Comparison of ENCODE assay signal across 8 cellular contexts in the genomic region with DNA sequence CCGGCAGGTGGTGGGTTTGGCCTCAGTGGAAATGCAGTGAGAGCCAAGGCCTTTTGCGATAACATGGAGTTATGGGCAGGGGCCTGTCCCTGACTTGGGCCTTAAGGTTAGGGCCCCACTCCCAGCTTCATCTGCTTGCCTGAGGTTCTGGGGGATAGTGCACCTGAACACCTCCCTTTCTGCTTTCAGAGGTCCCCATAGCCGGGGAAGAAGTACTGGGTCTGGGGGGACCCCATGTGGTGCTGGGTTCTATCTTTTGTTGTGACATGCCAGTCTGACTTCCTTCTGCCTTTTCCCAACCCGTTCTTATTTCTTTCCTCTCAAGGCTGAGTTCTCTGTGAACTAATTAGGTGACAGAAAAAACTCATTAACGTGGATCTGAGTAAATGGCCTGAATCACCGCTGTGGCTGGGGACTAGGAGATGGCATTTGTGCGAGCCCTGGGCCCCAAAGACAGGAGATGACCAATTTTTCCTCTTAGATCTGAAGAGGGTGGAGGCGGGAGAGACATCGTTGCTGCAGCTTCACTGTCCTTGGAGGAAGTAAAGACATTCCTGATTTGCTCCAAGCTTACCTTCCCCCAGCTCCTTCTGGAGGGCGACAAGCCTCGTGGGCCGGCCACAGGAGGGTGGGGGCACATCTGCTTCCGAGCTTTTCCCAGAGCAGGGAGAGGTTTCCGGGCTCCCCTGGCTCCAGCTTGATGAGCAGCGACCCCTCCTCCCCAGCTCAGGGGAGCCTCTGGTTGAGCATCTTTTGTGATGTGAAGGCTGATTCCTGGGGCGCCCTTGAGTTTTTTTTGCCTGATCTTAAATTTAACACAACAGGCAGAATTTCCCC. TPM values are rescaled to one million over a fixed set of nuclear protein-coding genes. Genes with fewer than 3 reads are reported as not detected.
DNase-seq lines count a peak whose midpoint lies in the region; ATAC-seq and TF ChIP-seq lines count a peak whose summit lies in the region.

No MANE protein-coding gene starts in this region.

- H3K9me3 ChIP-seq in BLaER1 = no peaks in the 10 kb centered on the region
- H3K9me3 ChIP-seq in HUES64 (ENCODE audit: insufficient read depth, low read depth, low read length) = no peaks in the 10 kb centered on the region
- no peaks in the 10 kb centered on the region for H3K9me3 ChIP-seq in mononuclear cell (ENCODE audit: low read depth, low read length)

- peak overlapping the region; percentile 74 for H3K4me3 ChIP-seq in BLaER1
- peak overlapping the region; percentile 74 for H3K4me3 ChIP-seq in HUES64 (ENCODE audit: low read length)
- H3K4me3 ChIP-seq in cardiac fibroblast (replicated peaks in 1 of 2; ENCODE audit: low read depth in 2 of 2, low read length in 2 of 2) = peak overlapping the region; percentile 57 to 81
- H3K4me3 ChIP-seq in mononuclear cell (ENCODE audit: low read length) = peak overlapping the region; percentile 55

- ATAC-seq in GM18873 (IDR thresholded peaks at IDR 0.05; ENCODE audit: low FRiP score, unreplicated experiment) = no peak

- WGBS in HUES64 = 16% methylated on average over 15 of the region's 16 CpGs

- H3K27ac ChIP-seq in BLaER1 (peak overlapping the region; percentile 69), HUES64 (ENCODE audit: low read depth, low read length) (no peak overlapping the region)

- H3K36me3 ChIP-seq in BLaER1 (peaks cover 10% of the 10 kb centered on the region; the same call in 1 of the 2 replicates), HUES64 (ENCODE audit: insufficient read depth, low read length) (0 out of 2 replicates have a peak, but pooled peaks cover 2% of the 10 kb centered on the region)

- H3K4me2 ChIP-seq in BLaER1 = peak overlapping the region; percentile 98

- H3K9ac ChIP-seq in BLaER1 (peak overlapping the region; percentile 83), HUES64 (ENCODE audit: low read depth, low read length) (peak overlapping the region; percentile 66; the same call in 1 of the 2 replicates)

- peaks cover 63% of the 10 kb centered on the region for H4K20me1 ChIP-seq in BLaER1

- H3K4me1 ChIP-seq in BLaER1 = peaks cover 74% of the 10 kb centered on the region
- peaks cover 34% of the 10 kb centered on the region for H3K4me1 ChIP-seq in HUES64 (ENCODE audit: insufficient read depth, low read length)
- H3K4me1 ChIP-seq in mononuclear cell (ENCODE audit: insufficient read depth, low read length) = peaks cover 52% of the 10 kb centered on the region

- peak in 1 of 2 donors; percentile 15 for DNase-seq in cardiac fibroblast (ENCODE audit: low read depth in 2 of 2)
- DNase-seq in SHP77 treated with DMSO at 0.1 percent for 48 hours (lab: John Stamatoyannopoulos, UW) = no peak
- DNase-seq in activated gamma-delta T cell (lab: John Stamatoyannopoulos, UW) = no peak
- DNase-seq in stimulated activated CD4-positive, alpha-beta T cell treated with anti-CD3 and anti-CD28 coated beads, Interleukin-4, amount 100 ng/mL, for 24 hours = no peak

- TF ChIP-seq CTCF in cardiac fibroblast (IDR thresholded peaks at IDR 0.05; ENCODE audit: low read depth, low read length) = no peak

- H3K27me3 ChIP-seq in BLaER1 (peaks cover 53% of the 10 kb centered on the region), HUES64 (ENCODE audit: insufficient read depth, low read length) (peaks cover 51% of the 10 kb centered on the region), mononuclear cell (ENCODE audit: insufficient read depth, low read length) (peaks cover 6% of the 10 kb centered on the region)

RNA-seq across cellular contexts. Expression of gene AGAP3, which starts 2.0 kb away (rescaled TPM):
- polyA plus RNA-seq in HUES64 (2013, experiment 1 of 2) = 36.3 TPM
- polyA plus RNA-seq in HUES64 (2013, experiment 2 of 2) = 35.4 TPM
- total RNA-seq in mononuclear cell = 23.6 TPM

RNA-seq across cellular contexts. Expression of gene TMUB1, which starts 4.9 kb away (rescaled TPM):
- polyA plus RNA-seq in HUES64 (2013, experiment 1 of 2) = 34.7 TPM
- polyA plus RNA-seq in HUES64 (2013, experiment 2 of 2) = 37.9 TPM
- 20.0 TPM for total RNA-seq in mononuclear cell

RNA-seq across cellular contexts. Expression of gene FASTK, which starts 7.6 kb away (rescaled TPM):
- 39.7 TPM for polyA plus RNA-seq in HUES64 (2013, experiment 1 of 2)
- polyA plus RNA-seq in HUES64 (2013, experiment 2 of 2) = 35.6 TPM
- total RNA-seq in mononuclear cell = 33.6 TPM

RNA-seq across cellular contexts. Expression of gene SLC4A2, which starts 28.8 kb away (rescaled TPM):
- 57.5 TPM for polyA plus RNA-seq in HUES64 (2013, experiment 1 of 2)
- polyA plus RNA-seq in HUES64 (2013, experiment 2 of 2) = 49.5 TPM
- 9.4 TPM for total RNA-seq in mononuclear cell

RNA-seq across cellular contexts. Expression of gene CDK5, which starts 30.5 kb away (rescaled TPM):
- polyA plus RNA-seq in HUES64 (2013, experiment 1 of 2) = 17.2 TPM
- polyA plus RNA-seq in HUES64 (2013, experiment 2 of 2) = 18.1 TPM
- 3.7 TPM for total RNA-seq in mononuclear cell
